In the genomic region with DNA sequence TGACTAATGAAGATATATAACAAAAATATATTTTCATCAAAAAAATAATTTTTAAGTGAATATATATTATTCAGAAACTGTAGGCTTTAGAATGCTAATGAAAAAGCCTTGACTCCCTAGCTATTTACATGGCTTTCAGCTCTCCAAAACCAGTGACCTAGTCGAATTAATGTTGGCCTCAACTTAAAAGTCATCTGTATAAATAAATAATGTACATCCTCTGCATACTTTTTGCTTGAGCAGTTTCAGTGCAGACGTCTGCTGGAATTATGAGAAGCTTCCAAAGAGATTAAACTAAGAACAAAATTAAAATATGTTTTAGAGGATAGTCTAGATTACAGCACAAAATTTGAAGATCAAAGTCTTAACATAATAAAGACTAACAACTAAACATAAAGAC, we compare ENCODE assay signal across 29 cellular contexts.
DNase-seq lines count a peak whose midpoint lies in the region; ATAC-seq and TF ChIP-seq lines count a peak whose summit lies in the region.
"Had no signal": no experiment of that assay in that cellular context is flagged by ENCODE, and none has a peak within 500 bp of the region (broad histone marks: within the 10 kb centered on the region; RNA-seq: fewer than 3 reads in every experiment).

No MANE protein-coding gene starts in this region.

- H3K4me3 ChIP-seq in GM23248 (no peak overlapping the region), fibroblast of pulmonary artery (replicated peaks; ENCODE audit: low read depth, low read length) (no peak overlapping the region), smooth muscle cell (no peak overlapping the region)
- H3K4me3 ChIP-seq: breast epithelium, coronary artery, GM12878, Peyer's patch, SJCRH30, skin epidermis, thyroid gland had no signal

- no peaks in the 10 kb centered on the region for H3K9me3 ChIP-seq in GM23248 (ENCODE audit: low read depth)
- H3K9me3 ChIP-seq in smooth muscle cell (replicated peaks; ENCODE audit: low read depth): peaks cover 3% of the 10 kb centered on the region
- H3K9me3 ChIP-seq: SJCRH30, thyroid gland had no signal

- H3K4me3 Mint-ChIP-seq in WTC11: no peak overlapping the region
- H3K4me3 Mint-ChIP-seq: activated CD4-positive, alpha-beta T cell treated with anti-CD3 and anti-CD28 coated beads, Interleukin-2, amount 10 ng/mL, durations not matched to agents 24 days and 14 days; activated CD8-positive, alpha-beta memory T cell treated with anti-CD3 and anti-CD28 coated beads, Interleukin-2, amount 10 ng/mL, durations not matched to agents 7 days and 5 days; activated naive CD8-positive, alpha-beta T cell treated with anti-CD3 and anti-CD28 coated beads, Interleukin-2, amount 10 ng/mL, durations not matched to agents 7 days and 5 days; IgD-negative memory B cell; nephron progenitor cell; T-helper 1 cell treated with Interleukin-12 subunit alpha and Interleukin-12 subunit beta and Interleukin-4 antibody, amounts not matched to agents 30 μg/mL and 1 μg/mL, for 36 hours had no signal

- H3K9me2 ChIP-seq in GM23248 (ENCODE audit: insufficient read depth): no peaks in the 10 kb centered on the region

- CTCF ChIA-PET in WTC11 (lab: Charles Lee): no interaction called here

- 1 to 5% methylated on average over 2 of the region's 2 CpGs for WGBS in GM23248 (ENCODE audit: low coverage in 1 of 2, low lambda C conversion rate in 2 of 2, missing lambda C conversion rate in 2 of 2), 2 experiments
- WGBS in smooth muscle cell (ENCODE audit: low lambda C conversion rate): 19% methylated on average over 2 of the region's 2 CpGs

- H3K9me3 Mint-ChIP-seq in WTC11: peaks cover 37% of the 10 kb centered on the region
- H3K9me3 Mint-ChIP-seq: activated naive CD8-positive, alpha-beta T cell treated with anti-CD3 and anti-CD28 coated beads, Interleukin-2, amount 10 ng/mL, durations not matched to agents 7 days and 5 days; activated T-helper 2 cell treated with anti-CD3 and anti-CD28 coated beads, Interferon-gamma antibody, Interleukin-2, Interleukin-4, amounts not matched to agents 10 μg/mL and 5 μg/mL and 100 μg/mL, durations not matched to agents 14 hours and 24 hours and 36 hours; T-helper 1 cell treated with Interleukin-12 subunit alpha and Interleukin-12 subunit beta and Interleukin-4 antibody, amounts not matched to agents 30 μg/mL and 1 μg/mL, for 36 hours had no signal

- H3K27ac Mint-ChIP-seq in WTC11: peak overlapping the region; percentile 75; the same call in 1 of the 2 replicates
- H3K27ac Mint-ChIP-seq: activated CD4-positive, alpha-beta T cell treated with anti-CD3 and anti-CD28 coated beads, Interleukin-2, amount 10 ng/mL, durations not matched to agents 24 days and 14 days; activated CD8-positive, alpha-beta memory T cell treated with anti-CD3 and anti-CD28 coated beads, Interleukin-2, amount 10 ng/mL, durations not matched to agents 7 days and 5 days; activated naive CD8-positive, alpha-beta T cell treated with anti-CD3 and anti-CD28 coated beads, Interleukin-2, amount 10 ng/mL, durations not matched to agents 7 days and 5 days; activated T-helper 2 cell treated with anti-CD3 and anti-CD28 coated beads, Interferon-gamma antibody, Interleukin-2, Interleukin-4, amounts not matched to agents 10 μg/mL and 5 μg/mL and 100 μg/mL, durations not matched to agents 14 hours and 24 hours and 36 hours; IgD-negative memory B cell; nephron progenitor cell; progenitor cell of endocrine pancreas; T-helper 1 cell treated with Interleukin-12 subunit alpha and Interleukin-12 subunit beta and Interleukin-4 antibody, amounts not matched to agents 30 μg/mL and 1 μg/mL, for 36 hours had no signal

- H3K4me2 ChIP-seq in GM23248 (ENCODE audit: unreplicated experiment): peak overlapping the region; percentile 38
- peak overlapping the region; percentile 56 for H3K4me2 ChIP-seq in smooth muscle cell

- H3K27me3 ChIP-seq in GM23248 (replicated peaks; ENCODE audit: insufficient read depth): no peaks in the 10 kb centered on the region
- H3K27me3 ChIP-seq in smooth muscle cell (ENCODE audit: low read depth): no peaks in the 10 kb centered on the region
- H3K27me3 ChIP-seq: breast epithelium, Peyer's patch, SJCRH30, thyroid gland had no signal

- in situ Hi-C loops in GM23248 (cut with MboI): no loop called here

- H3K27ac ChIP-seq in GM23248 (no peak overlapping the region), smooth muscle cell (ENCODE audit: low read depth) (peak overlapping the region; percentile 44)
- H3K27ac ChIP-seq: breast epithelium, coronary artery, Peyer's patch, SJCRH30, skin epidermis, thyroid gland had no signal

- H3K36me3 Mint-ChIP-seq in WTC11: peaks cover 30% of the 10 kb centered on the region
- H3K36me3 Mint-ChIP-seq: activated CD8-positive, alpha-beta memory T cell treated with anti-CD3 and anti-CD28 coated beads, Interleukin-2, amount 10 ng/mL, durations not matched to agents 7 days and 5 days; activated naive CD8-positive, alpha-beta T cell treated with anti-CD3 and anti-CD28 coated beads, Interleukin-2, amount 10 ng/mL, durations not matched to agents 7 days and 5 days; IgD-negative memory B cell had no signal

- peak; percentile 48 for DNase-seq in GM23248
- no peak for DNase-seq in WTC11 (ENCODE audit: low spot score)
- DNase-seq in fibroblast of pulmonary artery (ENCODE audit: low read depth): peak; percentile 27
- no peak for DNase-seq in smooth muscle cell (lab: John Stamatoyannopoulos, UW; ENCODE audit: unreplicated experiment)
- no peak for DNase-seq in effector CD8-positive, alpha-beta T cell (lab: John Stamatoyannopoulos, UW)
- no peak for DNase-seq in NCI-H187 (lab: John Stamatoyannopoulos, UW)
- DNase-seq: activated CD4-positive, alpha-beta T cell treated with anti-CD3 and anti-CD28 coated beads, Interleukin-2, amount 10 ng/mL, durations not matched to agents 24 days and 14 days; activated CD8-positive, alpha-beta memory T cell treated with anti-CD3 and anti-CD28 coated beads, Interleukin-2, amount 10 ng/mL, durations not matched to agents 7 days and 5 days; activated naive CD8-positive, alpha-beta T cell treated with anti-CD3 and anti-CD28 coated beads, Interleukin-2, amount 10 ng/mL, durations not matched to agents 7 days and 5 days; DMS53; foreskin melanocyte; hippocampal formation; NCI-H510A; nephron progenitor cell; Peyer's patch; SJCRH30; stimulated activated CD4-positive, alpha-beta T cell treated with anti-CD3 and anti-CD28 coated beads, Interleukin-2, amount 100 ng/mL, for 48 hours; stimulated activated naive CD4-positive, alpha-beta T cell; thyroid gland had no signal

- H3K9ac ChIP-seq in GM23248 (no peak overlapping the region), smooth muscle cell (ENCODE audit: low read depth) (no peak overlapping the region)

- H3K4me1 Mint-ChIP-seq in WTC11: peaks cover 29% of the 10 kb centered on the region
- H3K4me1 Mint-ChIP-seq: activated CD4-positive, alpha-beta T cell treated with anti-CD3 and anti-CD28 coated beads, Interleukin-2, amount 10 ng/mL, durations not matched to agents 24 days and 14 days; activated CD8-positive, alpha-beta memory T cell treated with anti-CD3 and anti-CD28 coated beads, Interleukin-2, amount 10 ng/mL, durations not matched to agents 7 days and 5 days; activated naive CD8-positive, alpha-beta T cell treated with anti-CD3 and anti-CD28 coated beads, Interleukin-2, amount 10 ng/mL, durations not matched to agents 7 days and 5 days; IgD-negative memory B cell; nephron progenitor cell had no signal

- POLR2A ChIA-PET in WTC11 (lab: Charles Lee): no interaction called here

- H3F3A ChIP-seq in GM23248 (ENCODE audit: insufficient read depth): no peaks in the 10 kb centered on the region
- H3F3A ChIP-seq in smooth muscle cell (ENCODE audit: low read depth): no peaks in the 10 kb centered on the region

- no peaks in the 10 kb centered on the region for H4K20me1 ChIP-seq in GM23248 (ENCODE audit: insufficient read depth)
- H4K20me1 ChIP-seq in smooth muscle cell (ENCODE audit: low read depth): no peaks in the 10 kb centered on the region

- H3K27me3 Mint-ChIP-seq in WTC11 (ENCODE audit: low read depth): peaks cover 5% of the 10 kb centered on the region; the same call in 1 of the 2 replicates
- H3K27me3 Mint-ChIP-seq: activated CD4-positive, alpha-beta T cell treated with anti-CD3 and anti-CD28 coated beads, Interleukin-2, amount 10 ng/mL, durations not matched to agents 24 days and 14 days; activated CD8-positive, alpha-beta memory T cell treated with anti-CD3 and anti-CD28 coated beads, Interleukin-2, amount 10 ng/mL, durations not matched to agents 7 days and 5 days; activated naive CD8-positive, alpha-beta T cell treated with anti-CD3 and anti-CD28 coated beads, Interleukin-2, amount 10 ng/mL, durations not matched to agents 7 days and 5 days; IgD-negative memory B cell; progenitor cell of endocrine pancreas had no signal

- H3K36me3 ChIP-seq in GM23248 (ENCODE audit: low read depth) (no peaks in the 10 kb centered on the region), smooth muscle cell (ENCODE audit: low read depth) (no peaks in the 10 kb centered on the region)
- H3K36me3 ChIP-seq: breast epithelium, Peyer's patch, SJCRH30, thyroid gland had no signal

- H3K79me2 ChIP-seq in GM23248 (ENCODE audit: insufficient read depth) (no peaks in the 10 kb centered on the region), smooth muscle cell (ENCODE audit: low read depth) (no peaks in the 10 kb centered on the region)

- H3K4me1 ChIP-seq in GM23248 (ENCODE audit: insufficient read depth) (peaks cover 14% of the 10 kb centered on the region), smooth muscle cell (ENCODE audit: low read depth) (peaks cover 14% of the 10 kb centered on the region)
- H3K4me1 ChIP-seq: breast epithelium, Peyer's patch, SJCRH30, thyroid gland had no signal

- TF ChIP-seq CTCF in WTC11 (IDR thresholded peaks at IDR 0.05) (no peak), fibroblast of pulmonary artery (IDR thresholded peaks at IDR 0.05; ENCODE audit: low read length, missing control alignments) (no peak), smooth muscle cell (IDR thresholded peaks at IDR 0.05; ENCODE audit: borderline replicate concordance, insufficient read depth, poor library complexity, severe bottlenecking) (no peak)

- H2AFZ ChIP-seq in GM23248: no peak overlapping the region
- H2AFZ ChIP-seq in smooth muscle cell (ENCODE audit: low read depth): no peak overlapping the region

- no peak for ATAC-seq in WTC11
- no peak for ATAC-seq in HG03439 (IDR thresholded peaks at IDR 0.05; ENCODE audit: unreplicated experiment)
- ATAC-seq in HG02981 (IDR thresholded peaks at IDR 0.05; ENCODE audit: unreplicated experiment): no peak
- ATAC-seq: activated CD8-positive, alpha-beta memory T cell treated with anti-CD3 and anti-CD28 coated beads, Interleukin-2, amount 10 ng/mL, durations not matched to agents 7 days and 5 days; GM12878 had no signal

TF ChIP-seq in WTC11, 78 proteins besides CTCF, POLR2A, EP300 and RAD21 (continues in another document):
- TF ChIP-seq USF1 (CRISPR knock-in tag; IDR thresholded peaks at IDR 0.05) (no peak), IRF2 (CRISPR knock-in tag; IDR thresholded peaks at IDR 0.05; ENCODE audit: borderline replicate concordance, low read depth) (no peak)

Comparison
In these comparisons a context has a peak if more than half of its experiments do, and no peak if none do; other contexts are left out.
1. DNase-seq: peak in GM23248 (single experiment) and fibroblast of pulmonary artery (single experiment); none in WTC11 (single experiment), smooth muscle cell (single experiment), effector CD8-positive, alpha-beta T cell (single experiment) and NCI-H187 (0 of 2).